ENCODE assay signal across 25 cellular contexts in genomic region chr2:203400805-203401585, GRCh38.
DNase-seq lines count a peak whose midpoint lies in the region; ATAC-seq and TF ChIP-seq lines count a peak whose summit lies in the region.
"Had no signal": no experiment of that assay in that cellular context is flagged by ENCODE, and none has a peak within 500 bp of the region (broad histone marks: within the 10 kb centered on the region; RNA-seq: fewer than 3 reads in every experiment).

No MANE protein-coding gene starts in this region.

- H3K4me1 Mint-ChIP-seq in progenitor cell of endocrine pancreas (ENCODE audit: low read depth), result no peaks in the 10 kb centered on the region
- H3K4me1 Mint-ChIP-seq: activated CD4-positive, alpha-beta T cell treated with anti-CD3 and anti-CD28 coated beads for 36 hours; activated CD8-positive, alpha-beta memory T cell treated with anti-CD3 and anti-CD28 coated beads, Interleukin-2, amount 10 ng/mL, durations not matched to agents 7 days and 5 days; nephron progenitor cell had no signal

- peaks cover 29% of the 10 kb centered on the region for H3K36me3 Mint-ChIP-seq in progenitor cell of endocrine pancreas (ENCODE audit: insufficient read depth)

- H3K4me1 ChIP-seq in RWPE2 (ENCODE audit: insufficient read depth, poor library complexity, severe bottlenecking), result peaks cover 40% of the 10 kb centered on the region
- H3K4me1 ChIP-seq: ascending aorta, BE2C had no signal

- peak overlapping the region; percentile 18 for H3K27ac Mint-ChIP-seq in progenitor cell of endocrine pancreas
- H3K27ac Mint-ChIP-seq: activated CD4-positive, alpha-beta T cell treated with anti-CD3 and anti-CD28 coated beads for 36 hours; activated CD8-positive, alpha-beta memory T cell treated with anti-CD3 and anti-CD28 coated beads, Interleukin-2, amount 10 ng/mL, durations not matched to agents 7 days and 5 days; nephron progenitor cell had no signal

- peaks cover 55% of the 10 kb centered on the region for H3K36me3 ChIP-seq in RWPE2 (ENCODE audit: low read depth)

- no peak overlapping the region for H3K4me3 ChIP-seq in RWPE2 (ENCODE audit: severe bottlenecking)
- H3K4me3 ChIP-seq: ascending aorta, coronary artery, heart right ventricle had no signal

- peak overlapping the region; percentile 52 for H3K27ac ChIP-seq in RWPE2 (ENCODE audit: poor library complexity, severe bottlenecking)
- H3K27ac ChIP-seq in epithelial cell of prostate, result peak overlapping the region; percentile 48
- H3K27ac ChIP-seq: ascending aorta, coronary artery, heart right ventricle had no signal

- ATAC-seq in RWPE2 (ENCODE audit: low read depth), result peak; percentile 71
- no peak for ATAC-seq in GM19395 (IDR thresholded peaks at IDR 0.05; ENCODE audit: unreplicated experiment)
- ATAC-seq: activated CD4-positive, alpha-beta T cell treated with anti-CD3 and anti-CD28 coated beads for 36 hours; activated CD8-positive, alpha-beta memory T cell treated with anti-CD3 and anti-CD28 coated beads, Interleukin-2, amount 10 ng/mL, durations not matched to agents 7 days and 5 days; heart right ventricle; sciatic nerve had no signal

- H3K27me3 ChIP-seq in RWPE2 (ENCODE audit: insufficient read depth, poor library complexity, severe bottlenecking), result no peaks in the 10 kb centered on the region
- H3K27me3 ChIP-seq: ascending aorta, BE2C, heart right ventricle had no signal

- H3K4me3 Mint-ChIP-seq in progenitor cell of endocrine pancreas (ENCODE audit: low read depth), result no peak overlapping the region
- H3K4me3 Mint-ChIP-seq: activated CD4-positive, alpha-beta T cell treated with anti-CD3 and anti-CD28 coated beads for 36 hours; activated CD8-positive, alpha-beta memory T cell treated with anti-CD3 and anti-CD28 coated beads, Interleukin-2, amount 10 ng/mL, durations not matched to agents 7 days and 5 days; nephron progenitor cell had no signal

- DNase-seq in GM03348 (ENCODE audit: low spot score) (peak; percentile 20), RWPE2 (ENCODE audit: low spot score) (no peak), epithelial cell of prostate (ENCODE audit: low read depth, low spot score) (no peak), progenitor cell of endocrine pancreas (ENCODE audit: low spot score, unreplicated experiment) (no peak), AG08396 (ENCODE audit: low spot score) (no peak), occipital lobe (lab: John Stamatoyannopoulos, UW) (no peak)
- no peak for DNase-seq in effector CD4-positive, alpha-beta T cell
- DNase-seq: activated CD4-positive, alpha-beta T cell treated with anti-CD3 and anti-CD28 coated beads for 36 hours; activated CD8-positive, alpha-beta memory T cell treated with anti-CD3 and anti-CD28 coated beads, Interleukin-2, amount 10 ng/mL, durations not matched to agents 7 days and 5 days; activated gamma-delta T cell treated with Interleukin-2 at 50 U/mL for 16 hours; BE2C; GOT3; heart right ventricle; islet precursor cell; KBM-7; NCI-H1092; NCI-H2081 treated with DMSO at 0.1 percent for 48 hours; NCI-H510A treated with DMSO at 0.1 percent for 48 hours; nephron progenitor cell; stimulated activated CD4-positive, alpha-beta T cell treated with anti-CD3 and anti-CD28 coated beads, Interleukin-1b, Interleukin-23, amount 100 ng/mL, for 48 hours; substantia nigra had no signal

- TF ChIP-seq CTCF in RWPE2 (IDR thresholded peaks at IDR 0.05; ENCODE audit: poor library complexity, severe bottlenecking) (no peak), progenitor cell of endocrine pancreas (IDR thresholded peaks at IDR 0.05; ENCODE audit: unreplicated experiment) (no peak)

- H3K9me3 Mint-ChIP-seq in progenitor cell of endocrine pancreas (ENCODE audit: low read depth), result no peaks in the 10 kb centered on the region

- H3K27me3 Mint-ChIP-seq in progenitor cell of endocrine pancreas, result no peaks in the 10 kb centered on the region
- H3K27me3 Mint-ChIP-seq: activated CD4-positive, alpha-beta T cell treated with anti-CD3 and anti-CD28 coated beads for 36 hours; activated CD8-positive, alpha-beta memory T cell treated with anti-CD3 and anti-CD28 coated beads, Interleukin-2, amount 10 ng/mL, durations not matched to agents 7 days and 5 days had no signal

- no peaks in the 10 kb centered on the region for H3K9me3 ChIP-seq in RWPE2 (ENCODE audit: severe bottlenecking)
- H3K9me3 ChIP-seq: ascending aorta, BE2C, heart right ventricle had no signal
